14 cellular contexts compared by ENCODE assay signal in the genomic region with DNA sequence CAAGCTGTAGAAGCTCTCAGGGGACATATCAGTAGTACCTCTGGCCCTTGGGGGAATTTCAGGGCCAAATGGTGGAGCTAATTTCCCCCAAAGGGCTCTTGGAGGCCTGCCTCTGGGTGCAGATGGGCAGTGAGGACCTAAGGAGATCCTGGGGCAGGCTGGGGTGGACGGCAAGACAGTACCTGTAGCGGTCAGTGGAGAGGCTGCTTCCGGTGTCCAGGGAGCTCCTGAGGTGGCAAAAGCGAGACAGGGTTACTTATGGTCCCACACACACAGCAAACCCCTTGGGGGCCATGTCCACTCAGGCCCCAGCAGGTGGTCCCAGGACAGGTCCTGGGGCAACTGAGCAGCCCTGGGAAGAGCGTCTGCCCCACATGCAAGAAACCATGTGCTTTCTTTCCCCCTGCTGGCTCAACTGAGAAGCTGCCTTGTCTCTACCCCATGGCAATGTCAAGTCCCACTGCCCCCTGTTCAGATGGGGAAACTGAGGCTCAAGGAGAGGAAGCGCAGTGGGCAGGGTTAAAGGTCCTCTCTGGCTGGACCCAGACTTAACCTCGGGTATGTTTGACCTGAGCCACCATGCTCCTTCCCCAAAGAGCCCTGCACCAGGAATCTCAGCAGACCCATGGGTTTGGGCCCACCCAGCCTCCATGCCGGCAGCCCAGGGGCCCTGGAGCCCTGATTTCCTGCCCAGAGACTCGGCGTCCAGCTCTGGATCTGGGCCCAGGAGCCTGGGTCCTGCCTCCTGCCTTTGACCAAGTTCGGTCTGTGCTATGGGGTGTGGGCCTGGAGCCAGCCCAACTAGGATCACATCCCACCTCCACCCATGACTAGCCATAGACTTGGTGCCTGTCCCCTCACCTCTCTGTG.
A peak's percentile ranks its signal among the peaks of the same experiment; 100 is the strongest.
DNase-seq lines count a peak whose midpoint lies in the region; ATAC-seq and TF ChIP-seq lines count a peak whose summit lies in the region.
"Had no signal": no experiment of that assay in that cellular context is flagged by ENCODE, and none has a peak within 500 bp of the region (broad histone marks: within the 10 kb centered on the region; RNA-seq: fewer than 3 reads in every experiment).

No MANE protein-coding gene starts in this region.

- TF ChIP-seq CTCF in MM.1S (IDR thresholded peaks at IDR 0.05; ENCODE audit: low read length) (peak; percentile 24), choroid plexus epithelial cell (conservative IDR thresholded peaks at IDR 0.05; ENCODE audit: low read depth, low read length) (peak; percentile 38), neutrophil (IDR thresholded peaks at IDR 0.05) (no peak)

- H3K9me3 ChIP-seq in MM.1S (replicated peaks; ENCODE audit: insufficient read depth, low read length) (no peaks in the 10 kb centered on the region), neutrophil (no peaks in the 10 kb centered on the region)
- H3K9me3 ChIP-seq: pancreas, suprapubic skin had no signal

- H3K36me3 ChIP-seq in MM.1S (replicated peaks; ENCODE audit: insufficient read depth, low read length), result no peaks in the 10 kb centered on the region
- H3K36me3 ChIP-seq in neutrophil, result no peaks in the 10 kb centered on the region
- H3K36me3 ChIP-seq: pancreas, suprapubic skin had no signal

- DNase-seq in DMS 273 (lab: John Stamatoyannopoulos, UW; ENCODE audit: unreplicated experiment) (peak; percentile 25), DMS 273 treated with DMSO at 0.1 percent for 48 hours (lab: John Stamatoyannopoulos, UW) (no peak), MM.1S (no peak), choroid plexus epithelial cell (ENCODE audit: low read depth) (peak; percentile 10), GM19238 (ENCODE audit: insufficient read length, low spot score) (no peak)
- DNase-seq: effector CD4-positive, alpha-beta T cell; NCI-H524 treated with DMSO at 0.1 percent for 48 hours had no signal

- H3K4me3 ChIP-seq in MM.1S (ENCODE audit: low read length) (no peak overlapping the region), choroid plexus epithelial cell (ENCODE audit: low read depth, low read length) (no peak overlapping the region), neutrophil (ENCODE audit: low read depth in 1 of 2, low read length in 1 of 2) (no peak overlapping the region)
- H3K4me3 ChIP-seq: pancreas, suprapubic skin had no signal

- no peak overlapping the region for H2AFZ ChIP-seq in MM.1S (ENCODE audit: low read length)

- H3K4me1 ChIP-seq in MM.1S (ENCODE audit: low read length) (no peaks in the 10 kb centered on the region), neutrophil (ENCODE audit: control insufficient read depth in 1 of 2, insufficient read depth in 1 of 2, low read depth in 1 of 2, low read length in 1 of 2) (peaks cover 20 to 26% of the 10 kb centered on the region in 2 experiments)
- H3K4me1 ChIP-seq: pancreas had no signal

- no peaks in the 10 kb centered on the region for H3K79me2 ChIP-seq in MM.1S (ENCODE audit: low read length)

- no peak overlapping the region for H3K4me2 ChIP-seq in MM.1S (ENCODE audit: low read depth, low read length)

- H3K27me3 ChIP-seq in MM.1S (replicated peaks; ENCODE audit: insufficient read depth, low read length) (no peaks in the 10 kb centered on the region), neutrophil (no peaks in the 10 kb centered on the region)
- H3K27me3 ChIP-seq: pancreas, suprapubic skin had no signal

- H3F3A ChIP-seq in MM.1S (ENCODE audit: insufficient read depth, low read length), result no peaks in the 10 kb centered on the region

- H3K27ac ChIP-seq in MM.1S (ENCODE audit: low read length) (no peak overlapping the region), neutrophil (peak overlapping the region; percentile 79)
- H3K27ac ChIP-seq: 22Rv1, pancreas, RWPE1, suprapubic skin had no signal

- H4K20me1 ChIP-seq in MM.1S (ENCODE audit: insufficient read depth, low read length), result no peaks in the 10 kb centered on the region

- H3K9me2 ChIP-seq in MM.1S (replicated peaks; ENCODE audit: insufficient read depth, low read length), result no peaks in the 10 kb centered on the region

- ATAC-seq in GM18519 (IDR thresholded peaks at IDR 0.05; ENCODE audit: low FRiP score, unreplicated experiment), result no peak
- ATAC-seq in GM18520 (IDR thresholded peaks at IDR 0.05; ENCODE audit: unreplicated experiment), result no peak
- ATAC-seq: pancreas had no signal

- no peak overlapping the region for H3K9ac ChIP-seq in MM.1S (ENCODE audit: low read length)

Comparison
In these comparisons a context has a peak if more than half of its experiments do, and no peak if none do; other contexts are left out.
1. DNase-seq: peak in DMS 273 (single experiment) and choroid plexus epithelial cell (single experiment); none in DMS 273 treated with DMSO at 0.1 percent for 48 hours (single experiment), MM.1S (single experiment) and GM19238 (single experiment).